1 cellular context compared by ENCODE assay signal in the genomic region with DNA sequence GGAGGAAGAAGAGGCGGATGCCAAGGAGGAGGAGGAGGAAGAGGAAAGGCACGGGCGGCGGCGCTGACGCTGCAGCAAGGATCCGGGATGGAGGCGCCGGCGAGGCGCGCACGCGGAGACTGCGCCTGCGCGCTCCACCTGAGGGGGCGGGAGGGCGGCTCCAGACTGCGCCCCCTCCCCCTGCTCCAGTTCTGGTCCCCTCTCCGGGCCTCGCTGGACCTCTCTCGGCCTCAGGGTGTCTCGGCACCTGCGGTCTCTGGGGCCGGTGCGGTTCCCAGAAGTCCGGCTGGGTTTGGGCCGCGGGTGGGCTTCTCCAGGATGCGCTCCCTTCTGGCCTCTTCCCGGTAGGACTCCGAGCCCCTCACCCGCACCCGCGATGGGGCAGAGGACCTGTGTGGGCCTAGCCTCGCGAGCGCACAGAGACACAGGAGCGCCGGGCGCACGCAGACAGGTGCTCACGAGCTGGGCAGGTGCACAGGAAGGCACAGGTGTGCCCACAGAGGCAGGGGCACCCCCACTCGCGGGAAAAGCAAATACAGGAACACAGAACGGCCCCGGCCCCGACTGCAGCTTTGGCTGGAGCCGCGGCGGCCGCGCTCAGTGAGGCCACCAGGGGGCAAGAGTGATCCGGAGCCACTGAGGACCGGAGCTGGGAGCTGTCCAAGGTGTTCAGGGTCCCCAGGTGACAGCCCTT.
TF ChIP-seq lines count a peak whose summit lies in the region.

A gene with protein sequence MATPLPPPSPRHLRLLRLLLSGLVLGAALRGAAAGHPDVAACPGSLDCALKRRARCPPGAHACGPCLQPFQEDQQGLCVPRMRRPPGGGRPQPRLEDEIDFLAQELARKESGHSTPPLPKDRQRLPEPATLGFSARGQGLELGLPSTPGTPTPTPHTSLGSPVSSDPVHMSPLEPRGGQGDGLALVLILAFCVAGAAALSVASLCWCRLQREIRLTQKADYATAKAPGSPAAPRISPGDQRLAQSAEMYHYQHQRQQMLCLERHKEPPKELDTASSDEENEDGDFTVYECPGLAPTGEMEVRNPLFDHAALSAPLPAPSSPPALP (minus strand): TSS at position 84 of the 694 bp plus-strand sequence. CDS start 188 bp downstream, outside the sequence.

TF ChIP-seq in HEK293, 187 proteins besides CTCF, POLR2A, EP300 and RAD21 (continued from another document and continues in another):
- TF ChIP-seq ZSCAN4 (tag by site-specific recombination; IDR thresholded peaks at IDR 0.05), result no peak
- no peak for TF ChIP-seq ZSCAN23 (tag by site-specific recombination; IDR thresholded peaks at IDR 0.05)
- TF ChIP-seq RBAK (tag by site-specific recombination; IDR thresholded peaks at IDR 0.05), result no peak
- TF ChIP-seq ZNF169 (tag by site-specific recombination; IDR thresholded peaks at IDR 0.05), result no peak
- no peak for TF ChIP-seq ZNF184 (tag by site-specific recombination; IDR thresholded peaks at IDR 0.05)
- TF ChIP-seq ZNF791 (tag by site-specific recombination; IDR thresholded peaks at IDR 0.05), result no peak
- TF ChIP-seq SP2 (tag by site-specific recombination; IDR thresholded peaks at IDR 0.05), result peak; percentile 81
- no peak for TF ChIP-seq ZNF302 (tag by site-specific recombination; IDR thresholded peaks at IDR 0.05; ENCODE audit: low read depth)
- TF ChIP-seq ZNF404 (tag by site-specific recombination; IDR thresholded peaks at IDR 0.05), result no peak
- TF ChIP-seq ZNF174 (tag by site-specific recombination; IDR thresholded peaks at IDR 0.05), result no peak
- TF ChIP-seq ZNF501 (tag by site-specific recombination; IDR thresholded peaks at IDR 0.05), result peak; percentile 87
- TF ChIP-seq, protein P1, sequence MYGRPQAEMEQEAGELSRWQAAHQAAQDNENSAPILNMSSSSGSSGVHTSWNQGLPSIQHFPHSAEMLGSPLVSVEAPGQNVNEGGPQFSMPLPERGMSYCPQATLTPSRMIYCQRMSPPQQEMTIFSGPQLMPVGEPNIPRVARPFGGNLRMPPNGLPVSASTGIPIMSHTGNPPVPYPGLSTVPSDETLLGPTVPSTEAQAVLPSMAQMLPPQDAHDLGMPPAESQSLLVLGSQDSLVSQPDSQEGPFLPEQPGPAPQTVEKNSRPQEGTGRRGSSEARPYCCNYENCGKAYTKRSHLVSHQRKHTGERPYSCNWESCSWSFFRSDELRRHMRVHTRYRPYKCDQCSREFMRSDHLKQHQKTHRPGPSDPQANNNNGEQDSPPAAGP (tag by site-specific recombination; IDR thresholded peaks at IDR 0.05), result 0 out of 2 replicates have a peak, but pooled peaks have one; percentile 33
- TF ChIP-seq ZEB2 (tag by site-specific recombination; IDR thresholded peaks at IDR 0.05), result peak; percentile 97
- TF ChIP-seq ZNF16 (tag by site-specific recombination; IDR thresholded peaks at IDR 0.05; ENCODE audit: low read depth), result no peak
- TF ChIP-seq ZNF626 (tag by site-specific recombination; IDR thresholded peaks at IDR 0.05), result no peak
- TF ChIP-seq, protein P2, sequence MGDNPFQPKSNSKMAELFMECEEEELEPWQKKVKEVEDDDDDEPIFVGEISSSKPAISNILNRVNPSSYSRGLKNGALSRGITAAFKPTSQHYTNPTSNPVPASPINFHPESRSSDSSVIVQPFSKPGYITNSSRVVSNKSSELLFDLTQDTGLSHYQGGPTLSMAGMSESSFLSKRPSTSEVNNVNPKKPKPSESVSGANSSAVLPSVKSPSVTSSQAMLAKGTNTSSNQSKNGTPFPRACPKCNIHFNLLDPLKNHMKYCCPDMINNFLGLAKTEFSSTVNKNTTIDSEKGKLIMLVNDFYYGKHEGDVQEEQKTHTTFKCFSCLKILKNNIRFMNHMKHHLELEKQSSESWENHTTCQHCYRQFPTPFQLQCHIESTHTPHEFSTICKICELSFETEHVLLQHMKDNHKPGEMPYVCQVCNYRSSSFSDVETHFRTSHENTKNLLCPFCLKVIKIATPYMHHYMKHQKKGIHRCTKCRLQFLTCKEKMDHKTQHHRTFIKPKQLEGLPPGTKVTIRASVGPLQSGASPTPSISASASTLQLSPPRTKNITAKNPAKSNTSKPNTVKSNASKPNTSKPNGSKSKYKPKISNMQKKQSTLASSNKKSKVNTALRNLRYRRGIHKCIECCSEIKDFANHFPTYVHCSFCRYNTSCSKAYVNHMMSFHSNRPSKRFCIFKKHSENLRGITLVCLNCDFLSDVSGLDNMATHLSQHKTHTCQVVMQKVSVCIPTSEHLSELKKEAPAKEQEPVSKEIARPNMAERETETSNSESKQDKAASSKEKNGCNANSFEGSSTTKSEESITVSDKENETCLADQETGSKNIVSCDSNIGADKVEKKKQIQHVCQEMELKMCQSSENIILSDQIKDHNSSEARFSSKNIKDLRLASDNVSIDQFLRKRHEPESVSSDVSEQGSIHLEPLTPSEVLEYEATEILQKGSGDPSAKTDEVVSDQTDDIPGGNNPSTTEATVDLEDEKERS (tag by site-specific recombination; IDR thresholded peaks at IDR 0.05), result no peak
- 0 out of 2 replicates have a peak, but pooled peaks have one; percentile 31 for TF ChIP-seq ZNF560 (tag by site-specific recombination; IDR thresholded peaks at IDR 0.05; ENCODE audit: borderline replicate concordance)
- TF ChIP-seq ZNF274 (IDR thresholded peaks at IDR 0.05; ENCODE audit: low read length), result no peak
- TF ChIP-seq ZNF274 (tag by site-specific recombination; IDR thresholded peaks at IDR 0.05; ENCODE audit: borderline replicate concordance), result no peak
- 0 out of 2 replicates have a peak, but pooled peaks have one; percentile 55 for TF ChIP-seq REPIN1 (tag by site-specific recombination; IDR thresholded peaks at IDR 0.05; ENCODE audit: low read depth)
- 0 out of 2 replicates have a peak, but pooled peaks have one; percentile 35 for TF ChIP-seq ZBTB11 (tag by site-specific recombination; conservative IDR thresholded peaks at IDR 0.05; ENCODE audit: low read depth)
- TF ChIP-seq ZNF629 (tag by site-specific recombination; IDR thresholded peaks at IDR 0.05), result peak; percentile 43; the same call in 1 of the 2 replicates
- no peak for TF ChIP-seq SCRT1 (tag by site-specific recombination; IDR thresholded peaks at IDR 0.05; ENCODE audit: borderline replicate concordance)
- TF ChIP-seq BCL11B (tag by site-specific recombination; IDR thresholded peaks at IDR 0.05; ENCODE audit: low read depth), result peak; percentile 73
- TF ChIP-seq, protein P3, sequence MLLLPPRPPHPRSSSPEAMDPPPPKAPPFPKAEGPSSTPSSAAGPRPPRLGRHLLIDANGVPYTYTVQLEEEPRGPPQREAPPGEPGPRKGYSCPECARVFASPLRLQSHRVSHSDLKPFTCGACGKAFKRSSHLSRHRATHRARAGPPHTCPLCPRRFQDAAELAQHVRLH (tag by site-specific recombination; IDR thresholded peaks at IDR 0.05), result no peak
- TF ChIP-seq KLF1 (tag by site-specific recombination; IDR thresholded peaks at IDR 0.05), result peak; percentile 67
- no peak for TF ChIP-seq ZNF114 (tag by site-specific recombination; IDR thresholded peaks at IDR 0.05)
- peak; percentile 17; the same call in 1 of the 2 replicates for TF ChIP-seq SCRT2 (tag by site-specific recombination; IDR thresholded peaks at IDR 0.05)
- TF ChIP-seq ZNF341 (tag by site-specific recombination; IDR thresholded peaks at IDR 0.05; ENCODE audit: low read depth), result peak; percentile 98
- no peak for TF ChIP-seq ZNF10 (tag by site-specific recombination; IDR thresholded peaks at IDR 0.05)
- TF ChIP-seq, protein P4, sequence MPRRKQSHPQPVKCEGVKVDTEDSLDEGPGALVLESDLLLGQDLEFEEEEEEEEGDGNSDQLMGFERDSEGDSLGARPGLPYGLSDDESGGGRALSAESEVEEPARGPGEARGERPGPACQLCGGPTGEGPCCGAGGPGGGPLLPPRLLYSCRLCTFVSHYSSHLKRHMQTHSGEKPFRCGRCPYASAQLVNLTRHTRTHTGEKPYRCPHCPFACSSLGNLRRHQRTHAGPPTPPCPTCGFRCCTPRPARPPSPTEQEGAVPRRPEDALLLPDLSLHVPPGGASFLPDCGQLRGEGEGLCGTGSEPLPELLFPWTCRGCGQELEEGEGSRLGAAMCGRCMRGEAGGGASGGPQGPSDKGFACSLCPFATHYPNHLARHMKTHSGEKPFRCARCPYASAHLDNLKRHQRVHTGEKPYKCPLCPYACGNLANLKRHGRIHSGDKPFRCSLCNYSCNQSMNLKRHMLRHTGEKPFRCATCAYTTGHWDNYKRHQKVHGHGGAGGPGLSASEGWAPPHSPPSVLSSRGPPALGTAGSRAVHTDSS (tag by site-specific recombination; IDR thresholded peaks at IDR 0.05), result peak; percentile 84; the same call in 1 of the 2 replicates
- TF ChIP-seq, protein P5, sequence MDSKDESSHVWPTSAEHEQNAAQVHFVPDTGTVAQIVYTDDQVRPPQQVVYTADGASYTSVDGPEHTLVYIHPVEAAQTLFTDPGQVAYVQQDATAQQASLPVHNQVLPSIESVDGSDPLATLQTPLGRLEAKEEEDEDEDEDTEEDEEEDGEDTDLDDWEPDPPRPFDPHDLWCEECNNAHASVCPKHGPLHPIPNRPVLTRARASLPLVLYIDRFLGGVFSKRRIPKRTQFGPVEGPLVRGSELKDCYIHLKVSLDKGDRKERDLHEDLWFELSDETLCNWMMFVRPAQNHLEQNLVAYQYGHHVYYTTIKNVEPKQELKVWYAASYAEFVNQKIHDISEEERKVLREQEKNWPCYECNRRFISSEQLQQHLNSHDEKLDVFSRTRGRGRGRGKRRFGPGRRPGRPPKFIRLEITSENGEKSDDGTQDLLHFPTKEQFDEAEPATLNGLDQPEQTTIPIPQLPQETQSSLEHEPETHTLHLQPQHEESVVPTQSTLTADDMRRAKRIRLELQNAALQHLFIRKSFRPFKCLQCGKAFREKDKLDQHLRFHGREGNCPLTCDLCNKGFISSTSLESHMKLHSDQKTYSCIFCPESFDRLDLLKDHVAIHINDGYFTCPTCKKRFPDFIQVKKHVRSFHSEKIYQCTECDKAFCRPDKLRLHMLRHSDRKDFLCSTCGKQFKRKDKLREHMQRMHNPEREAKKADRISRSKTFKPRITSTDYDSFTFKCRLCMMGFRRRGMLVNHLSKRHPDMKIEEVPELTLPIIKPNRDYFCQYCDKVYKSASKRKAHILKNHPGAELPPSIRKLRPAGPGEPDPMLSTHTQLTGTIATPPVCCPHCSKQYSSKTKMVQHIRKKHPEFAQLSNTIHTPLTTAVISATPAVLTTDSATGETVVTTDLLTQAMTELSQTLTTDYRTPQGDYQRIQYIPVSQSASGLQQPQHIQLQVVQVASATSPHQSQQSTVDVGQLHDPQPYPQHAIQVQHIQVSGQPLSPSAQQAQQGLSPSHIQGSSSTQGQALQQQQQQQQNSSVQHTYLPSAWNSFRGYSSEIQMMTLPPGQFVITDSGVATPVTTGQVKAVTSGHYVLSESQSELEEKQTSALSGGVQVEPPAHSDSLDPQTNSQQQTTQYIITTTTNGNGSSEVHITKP (tag by site-specific recombination; IDR thresholded peaks at IDR 0.05), result 0 out of 2 replicates have a peak, but pooled peaks have one; percentile 43
- 0 out of 2 replicates have a peak, but pooled peaks have one; percentile 23 for TF ChIP-seq ZNF449 (tag by site-specific recombination; IDR thresholded peaks at IDR 0.05)
- 0 out of 2 replicates have a peak, but pooled peaks have one; percentile 9 for TF ChIP-seq ZSCAN5A (tag by site-specific recombination; IDR thresholded peaks at IDR 0.05)
- TF ChIP-seq SP3 (tag by site-specific recombination; IDR thresholded peaks at IDR 0.05), result peak; percentile 74
- peak; percentile 34 for TF ChIP-seq GLIS1 (tag by site-specific recombination; IDR thresholded peaks at IDR 0.05)
- TF ChIP-seq ZBTB17 (tag by site-specific recombination; IDR thresholded peaks at IDR 0.05), result peak; percentile 86
- no peak for TF ChIP-seq TRIM28 (IDR thresholded peaks at IDR 0.05; ENCODE audit: borderline replicate concordance, low read length)
